11 cellular contexts compared by ENCODE assay signal in the genomic region with DNA sequence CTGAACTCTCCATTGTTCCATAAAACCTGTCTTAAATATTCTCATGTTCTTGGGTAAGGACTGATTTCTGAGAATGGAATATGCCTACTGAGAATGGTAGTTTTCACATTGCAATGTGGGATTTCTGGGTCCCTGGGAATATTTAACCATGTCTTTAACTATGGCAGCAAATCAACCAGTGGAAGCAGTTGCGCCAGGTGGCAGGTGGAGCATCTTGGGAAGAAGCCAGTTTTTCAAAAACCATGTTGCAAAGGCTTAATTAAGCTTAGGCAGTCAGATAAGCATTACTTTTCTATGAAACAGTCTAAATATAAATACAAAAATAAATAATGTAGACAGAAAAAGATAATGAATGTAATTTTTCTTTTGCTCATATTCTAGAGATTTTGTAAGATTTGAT.
"Had no signal": no experiment of that assay in that cellular context is flagged by ENCODE, and none has a peak within 500 bp of the region (broad histone marks: within the 10 kb centered on the region; RNA-seq: fewer than 3 reads in every experiment).

No MANE protein-coding gene starts in this region.

- DNase-seq: effector CD8-positive, alpha-beta T cell; endodermal cell; heart left ventricle; kidney; natural killer cell; stimulated activated CD4-positive, alpha-beta T cell treated with anti-CD3 and anti-CD28 coated beads, Interleukin-2, amount 100 ng/mL, for 24 hours; stimulated activated CD4-positive, alpha-beta T cell treated with anti-CD3 and anti-CD28 coated beads, Interleukin-4, amount 100 ng/mL, for 24 hours; stimulated activated naive CD4-positive, alpha-beta T cell treated with Interleukin-2 at 50 U/mL for 16 hours; stomach; thyroid gland; trophoblast cell had no signal
